31 cellular contexts compared by ENCODE assay signal in genomic region chr11:65399249-65399648, GRCh38. TPM values are rescaled to one million over a fixed set of nuclear protein-coding genes. Genes with fewer than 3 reads are reported as not detected.
"Had no signal": no experiment of that assay in that cellular context is flagged by ENCODE, and none has a peak within 500 bp of the region (broad histone marks: within the 10 kb centered on the region; RNA-seq: fewer than 3 reads in every experiment).

No MANE protein-coding gene starts in this region.

- H3K27me3 Mint-ChIP-seq: naive B cell; natural killer cell treated with Interleukin-12 subunit alpha and Interleukin-12 subunit beta and Interleukin-15 and Interleukin-18, amount 100 ng/mL, for 72 hours; stimulated activated naive CD8-positive, alpha-beta T cell treated with anti-CD3 and anti-CD28 coated beads, Interleukin-15, amount 100 ng/mL, for 72 hours had no signal

- H2AFZ ChIP-seq: hepatocyte had no signal

- H3K36me3 ChIP-seq: uterus had no signal

- H3K4me2 ChIP-seq: hepatocyte, smooth muscle cell had no signal

- H3K27me3 ChIP-seq: esophagus muscularis mucosa, foreskin keratinocyte, gastroesophageal sphincter, heart left ventricle, hepatocyte, right atrium auricular region, suprapubic skin, transverse colon, upper lobe of right lung, uterus had no signal

- H3K4me3 Mint-ChIP-seq: mesothelial cell of epicardium; naive B cell; natural killer cell treated with Interleukin-12 subunit alpha and Interleukin-12 subunit beta and Interleukin-15 and Interleukin-18, amount 100 ng/mL, for 72 hours; neural crest cell; stimulated activated naive CD8-positive, alpha-beta T cell treated with anti-CD3 and anti-CD28 coated beads, Interleukin-15, amount 100 ng/mL, for 72 hours had no signal

- H3K4me1 Mint-ChIP-seq: mesothelial cell of epicardium, neural crest cell had no signal

- H3K27ac ChIP-seq: esophagus muscularis mucosa, foreskin keratinocyte, gastroesophageal sphincter, heart left ventricle, hepatocyte, prostate gland, right atrium auricular region, suprapubic skin, transverse colon, upper lobe of right lung, uterus had no signal

- H3K27ac Mint-ChIP-seq: natural killer cell treated with Interleukin-12 subunit alpha and Interleukin-12 subunit beta and Interleukin-15 and Interleukin-18, amount 100 ng/mL, for 72 hours had no signal

- H3K36me3 Mint-ChIP-seq: natural killer cell treated with Interleukin-12 subunit alpha and Interleukin-12 subunit beta and Interleukin-15 and Interleukin-18, amount 100 ng/mL, for 72 hours had no signal

- FAIRE-seq: endothelial cell of umbilical vein, kidney had no signal

- H3K79me2 ChIP-seq: hepatocyte had no signal

- H3K4me1 ChIP-seq: foreskin keratinocyte, prostate gland, uterus had no signal

- ATAC-seq: foreskin keratinocyte; gastroesophageal sphincter; left lobe of liver; mucosa of descending colon; natural killer cell treated with Interleukin-12 subunit alpha and Interleukin-12 subunit beta and Interleukin-15 and Interleukin-18, amount 100 ng/mL, for 72 hours; sciatic nerve; stimulated activated naive CD8-positive, alpha-beta T cell treated with anti-CD3 and anti-CD28 coated beads, Interleukin-15, amount 100 ng/mL, for 72 hours; upper lobe of right lung had no signal

- H3K4me3 ChIP-seq: esophagus muscularis mucosa, gastroesophageal sphincter, heart left ventricle, hepatocyte, lung, mucosa of descending colon, prostate gland, right atrium auricular region, smooth muscle cell, suprapubic skin, transverse colon, upper lobe of right lung, uterus had no signal

- DNase-seq: cortex of kidney; effector CD4-positive, alpha-beta T cell; foreskin keratinocyte; kidney; mesenchymal stem cell; mucosa of descending colon; naive B cell; stimulated activated CD4-positive, alpha-beta T cell treated with anti-CD3 and anti-CD28 coated beads, Interleukin-12 subunit alpha, Interleukin-12 subunit beta, amount 100 ng/mL, for 4 hours; stimulated activated CD4-positive, alpha-beta T cell treated with anti-CD3 and anti-CD28 coated beads, Interleukin-2, amount 100 ng/mL, for 24 hours; stimulated activated CD4-positive, alpha-beta T cell treated with anti-CD3 and anti-CD28 coated beads, Interleukin-4, amount 100 ng/mL, for 24 hours; stimulated activated naive CD4-positive, alpha-beta T cell; stimulated activated naive CD8-positive, alpha-beta T cell treated with anti-CD3 and anti-CD28 coated beads, Interleukin-15, amount 100 ng/mL, for 72 hours; transverse colon; uterus had no signal

- H3K9me3 ChIP-seq: esophagus muscularis mucosa, gastroesophageal sphincter, heart left ventricle, mucosa of descending colon, prostate gland, right atrium auricular region, suprapubic skin, transverse colon, upper lobe of right lung, uterus had no signal

- H3K9me3 Mint-ChIP-seq: mesothelial cell of epicardium; naive B cell; natural killer cell treated with Interleukin-12 subunit alpha and Interleukin-12 subunit beta and Interleukin-15 and Interleukin-18, amount 100 ng/mL, for 72 hours; neural crest cell; stimulated activated naive CD8-positive, alpha-beta T cell treated with anti-CD3 and anti-CD28 coated beads, Interleukin-15, amount 100 ng/mL, for 72 hours had no signal

RNA-seq across cellular contexts. Expression of gene TIGD3, which starts 44.7 kb away (rescaled TPM):
- total RNA-seq: sciatic nerve had no signal
- polyA plus RNA-seq: fibroblast of lung, smooth muscle cell had no signal
